ENCODE assay signal across 8 cellular contexts in genomic region chrX:119118780-119119395, GRCh38. TPM values are rescaled to one million over a fixed set of nuclear protein-coding genes. Genes with fewer than 3 reads are reported as not detected.
DNase-seq lines count a peak whose midpoint lies in the region; ATAC-seq and TF ChIP-seq lines count a peak whose summit lies in the region.

No MANE protein-coding gene starts in this region.

- no peaks in the 10 kb centered on the region for H3K9me3 ChIP-seq in right lobe of liver

- peaks cover 4% of the 10 kb centered on the region; the same call in 1 of the 2 replicates for H3K4me1 Mint-ChIP-seq in WTC11

- no peaks in the 10 kb centered on the region for H3K36me3 ChIP-seq in right lobe of liver

- no peak overlapping the region for H3K4me3 Mint-ChIP-seq in WTC11

- 6% methylated on average over 6 of the region's 6 CpGs for WGBS in right lobe of liver (ENCODE audit: insufficient coverage, low coverage, low lambda C conversion rate, missing lambda C conversion rate)

- in situ Hi-C loops in G401 (cut with HindIII; ENCODE audit: low sequenced_read_pairs): no loop called here

- H3K27me3 ChIP-seq in right lobe of liver: no peaks in the 10 kb centered on the region

- H3K27ac ChIP-seq in right lobe of liver: no peak overlapping the region

- POLR2A ChIA-PET in WTC11 (lab: Charles Lee): no interaction called here

- H3K36me3 Mint-ChIP-seq in WTC11: no peaks in the 10 kb centered on the region

- no peak overlapping the region for H3K27ac Mint-ChIP-seq in WTC11

- no peaks in the 10 kb centered on the region for H3K4me1 ChIP-seq in right lobe of liver

- TF ChIP-seq CTCF in LNCaP clone FGC (IDR thresholded peaks at IDR 0.05; ENCODE audit: control insufficient read depth, extremely low read depth, insufficient read depth): peak; percentile 69
- TF ChIP-seq CTCF in WTC11 (IDR thresholded peaks at IDR 0.05): peak; percentile 39
- TF ChIP-seq CTCF in right lobe of liver (IDR thresholded peaks at IDR 0.05): peak; percentile 71 to 78 (median 74)

- no peaks in the 10 kb centered on the region for H3K27me3 Mint-ChIP-seq in WTC11 (ENCODE audit: low read depth)

- DNase-seq in G401 (ENCODE audit: low spot score): peak; percentile 45
- no peak for DNase-seq in LNCaP clone FGC (ENCODE audit: low read depth)
- DNase-seq in WTC11 (ENCODE audit: low spot score): peak; percentile 74
- DNase-seq in cerebellum (ENCODE audit: low spot score): peak; percentile 20
- DNase-seq in right lobe of liver: peak in 1 of 3 donors; percentile 43
- DNase-seq in stimulated activated CD8-positive, alpha-beta memory T cell treated with anti-CD3 and anti-CD28 coated beads, Interleukin-15, amount 100 ng/mL, for 48 hours (ENCODE audit: low read depth in 2 of 2): peak; percentile 4 to 20
- no peak for DNase-seq in NCI-H2171 (lab: John Stamatoyannopoulos, UW)

- intact Hi-C loops in right lobe of liver (cut with DNase I): no loop called here

- ATAC-seq in GM21526 (IDR thresholded peaks at IDR 0.05; ENCODE audit: low FRiP score, unreplicated experiment) (peak; percentile 95), WTC11 (peak; percentile 98), right lobe of liver (peak; percentile 72 to 86 (median 79))

- H3K9me3 Mint-ChIP-seq in WTC11: no peaks in the 10 kb centered on the region

- H3K4me3 ChIP-seq in LNCaP clone FGC (ENCODE audit: low read depth, low read length): no peak overlapping the region
- no peak overlapping the region for H3K4me3 ChIP-seq in right lobe of liver

- CTCF ChIA-PET in WTC11 (lab: Charles Lee): interaction anchor here (0.6 to 2.5 kb wide), 20 partner anchors 9 to 393 kb away, joined by 3 to 12 read pairs (median 4); partner anchors contain the start of gene KIAA1210

- no peak for TF ChIP-seq POLR2A in right lobe of liver (IDR thresholded peaks at IDR 0.05)

TF ChIP-seq in WTC11, 78 proteins besides CTCF, POLR2A, EP300 and RAD21:
- TF ChIP-seq E2F4 (CRISPR knock-in tag; IDR thresholded peaks at IDR 0.05; ENCODE audit: borderline replicate concordance, low read depth) (no peak), NR2C2 (CRISPR knock-in tag; IDR thresholded peaks at IDR 0.05) (no peak), TEAD1 (CRISPR knock-in tag; IDR thresholded peaks at IDR 0.05) (no peak), ATF3 (CRISPR knock-in tag; conservative IDR thresholded peaks at IDR 0.05) (no peak), SOX15 (CRISPR knock-in tag; IDR thresholded peaks at IDR 0.05) (no peak), SP1 (CRISPR knock-in tag; conservative IDR thresholded peaks at IDR 0.05) (no peak), ZBTB43 (CRISPR knock-in tag; IDR thresholded peaks at IDR 0.05) (no peak), ZNF121 (CRISPR knock-in tag; IDR thresholded peaks at IDR 0.05) (no peak), STAT6 (CRISPR knock-in tag; conservative IDR thresholded peaks at IDR 0.05; ENCODE audit: low read depth) (no peak), AFF4 (CRISPR knock-in tag; IDR thresholded peaks at IDR 0.05; ENCODE audit: borderline replicate concordance) (no peak), ZNF396 (CRISPR knock-in tag; IDR thresholded peaks at IDR 0.05; ENCODE audit: borderline replicate concordance) (no peak), SMAD3 (CRISPR knock-in tag; IDR thresholded peaks at IDR 0.05; ENCODE audit: borderline replicate concordance) (no peak), JAZF1 (CRISPR knock-in tag; IDR thresholded peaks at IDR 0.05) (no peak), ETV6 (CRISPR knock-in tag; IDR thresholded peaks at IDR 0.05) (no peak)
TF ChIP-seq in WTC11: peak in this region for 0.

RNA-seq across cellular contexts. Expression of gene KIAA1210, which starts 8.7 kb away (rescaled TPM):
- total RNA-seq in G401 (2014; rRNA removed; shearing (Covaris generic)): not detected in 2 replicates
- total RNA-seq in WTC11 (2021): 0.02 TPM in 2 of 3 replicates, not detected in the other
- 0.36 TPM for total RNA-seq in cerebellum
- under 1 TPM in 1 of 6 experiments, not detected in 5; 0.02 TPM for total RNA-seq in right lobe of liver

RNA-seq across cellular contexts. Expression of gene CT47C1, which starts 46.1 kb away (rescaled TPM):
- total RNA-seq in G401 (2014; rRNA removed; shearing (Covaris generic)): not detected in 2 replicates
- not detected in 3 replicates for total RNA-seq in WTC11 (2021)
- not detected for total RNA-seq in cerebellum
- total RNA-seq in right lobe of liver: not detected

Comparison
In these comparisons a context has a peak if more than half of its experiments do, and no peak if none do; other contexts are left out.
1. DNase-seq: peak in G401 (single experiment), WTC11 (single experiment), cerebellum (single experiment) and stimulated activated CD8-positive, alpha-beta memory T cell treated with anti-CD3 and anti-CD28 coated beads, Interleukin-15, amount 100 ng/mL, for 48 hours (2 of 2); none in LNCaP clone FGC (single experiment) and NCI-H2171 (single experiment).
2. Peak in every context shown above with its lines, with median percentiles within 50 percentile points of each other: ATAC-seq and CTCF ChIP-seq.